Comparison of ENCODE assay signal across 13 cellular contexts in the genomic region with DNA sequence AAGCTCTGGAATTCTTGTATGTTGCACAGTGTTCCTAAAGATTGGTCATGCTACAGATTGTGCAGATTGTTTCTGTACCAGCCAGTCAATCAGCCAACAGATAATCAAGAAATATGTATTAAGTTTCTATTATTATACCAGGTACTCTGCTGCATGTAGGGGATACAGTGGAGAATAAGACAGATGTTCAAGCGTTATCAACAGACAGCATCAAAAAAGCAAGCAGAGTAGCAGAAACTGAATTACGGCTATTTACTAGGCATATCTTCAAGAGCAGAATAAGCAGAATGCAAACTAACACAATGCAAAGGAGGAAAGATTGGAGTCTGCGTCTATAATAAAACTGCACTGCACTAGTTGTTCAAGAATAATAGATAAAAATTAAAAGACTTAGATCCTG.
DNase-seq lines count a peak whose midpoint lies in the region; ATAC-seq and TF ChIP-seq lines count a peak whose summit lies in the region.
"Had no signal": no experiment of that assay in that cellular context is flagged by ENCODE, and none has a peak within 500 bp of the region (broad histone marks: within the 10 kb centered on the region; RNA-seq: fewer than 3 reads in every experiment).

No MANE protein-coding gene starts in this region.

- peaks cover 9% of the 10 kb centered on the region for H3K36me3 Mint-ChIP-seq in activated naive CD8-positive, alpha-beta T cell
- H3K36me3 Mint-ChIP-seq in activated naive CD8-positive, alpha-beta T cell treated with anti-CD3 and anti-CD28 coated beads, Interleukin-2, amount 50 U/mL, for 24 hours (ENCODE audit: low read depth) = peaks cover 14% of the 10 kb centered on the region
- H3K36me3 Mint-ChIP-seq in central memory CD8-positive, alpha-beta T cell (ENCODE audit: insufficient read depth) = peaks cover 10% of the 10 kb centered on the region
- no peaks in the 10 kb centered on the region for H3K36me3 Mint-ChIP-seq in mesothelial cell of epicardium

- no peaks in the 10 kb centered on the region for H3K27me3 Mint-ChIP-seq in activated naive CD8-positive, alpha-beta T cell
- no peaks in the 10 kb centered on the region for H3K27me3 Mint-ChIP-seq in activated naive CD8-positive, alpha-beta T cell treated with anti-CD3 and anti-CD28 coated beads, Interleukin-2, amount 50 U/mL, for 24 hours
- H3K27me3 Mint-ChIP-seq in central memory CD8-positive, alpha-beta T cell = no peaks in the 10 kb centered on the region
- no peaks in the 10 kb centered on the region for H3K27me3 Mint-ChIP-seq in mesothelial cell of epicardium (ENCODE audit: low read depth)

- peaks cover 92% of the 10 kb centered on the region for H3K4me1 Mint-ChIP-seq in activated naive CD8-positive, alpha-beta T cell (ENCODE audit: low read depth)
- peaks cover 81% of the 10 kb centered on the region for H3K4me1 Mint-ChIP-seq in activated naive CD8-positive, alpha-beta T cell treated with anti-CD3 and anti-CD28 coated beads, Interleukin-2, amount 50 U/mL, for 24 hours
- peaks cover 74% of the 10 kb centered on the region for H3K4me1 Mint-ChIP-seq in central memory CD8-positive, alpha-beta T cell
- H3K4me1 Mint-ChIP-seq in mesothelial cell of epicardium = peaks cover 2% of the 10 kb centered on the region

- H3K4me3 Mint-ChIP-seq in activated naive CD8-positive, alpha-beta T cell = no peak overlapping the region
- H3K4me3 Mint-ChIP-seq in activated naive CD8-positive, alpha-beta T cell treated with anti-CD3 and anti-CD28 coated beads, Interleukin-2, amount 50 U/mL, for 24 hours = no peak overlapping the region
- H3K4me3 Mint-ChIP-seq in central memory CD8-positive, alpha-beta T cell = no peak overlapping the region
- no peak overlapping the region for H3K4me3 Mint-ChIP-seq in mesothelial cell of epicardium
- H3K4me3 Mint-ChIP-seq: GM23338 had no signal

- no peak for ATAC-seq in activated naive CD8-positive, alpha-beta T cell treated with anti-CD3 and anti-CD28 coated beads, Interleukin-2, amount 50 U/mL, for 24 hours
- ATAC-seq in central memory CD8-positive, alpha-beta T cell (replicated peaks; ENCODE audit: extremely low read depth, poor library complexity, severe bottlenecking) = no peak
- ATAC-seq in GM21526 (IDR thresholded peaks at IDR 0.05; ENCODE audit: low FRiP score, unreplicated experiment) (no peak), GM18861 (IDR thresholded peaks at IDR 0.05; ENCODE audit: unreplicated experiment) (no peak)
- ATAC-seq: GM23338 had no signal

- peak overlapping the region; percentile 52 for H3K27ac Mint-ChIP-seq in activated naive CD8-positive, alpha-beta T cell
- no peak overlapping the region for H3K27ac Mint-ChIP-seq in activated naive CD8-positive, alpha-beta T cell treated with anti-CD3 and anti-CD28 coated beads, Interleukin-2, amount 50 U/mL, for 24 hours
- peak overlapping the region; percentile 41 for H3K27ac Mint-ChIP-seq in central memory CD8-positive, alpha-beta T cell (ENCODE audit: low read depth)
- no peak overlapping the region for H3K27ac Mint-ChIP-seq in mesothelial cell of epicardium
- H3K27ac Mint-ChIP-seq: GM23338 had no signal

- H3K9me3 Mint-ChIP-seq in activated naive CD8-positive, alpha-beta T cell (ENCODE audit: low read depth) = peaks cover under 1% of the 10 kb centered on the region
- peaks cover 14% of the 10 kb centered on the region for H3K9me3 Mint-ChIP-seq in activated naive CD8-positive, alpha-beta T cell treated with anti-CD3 and anti-CD28 coated beads, Interleukin-2, amount 50 U/mL, for 24 hours
- H3K9me3 Mint-ChIP-seq in central memory CD8-positive, alpha-beta T cell = peaks cover 5% of the 10 kb centered on the region
- peaks cover 3% of the 10 kb centered on the region for H3K9me3 Mint-ChIP-seq in mesothelial cell of epicardium

- DNase-seq in activated naive CD8-positive, alpha-beta T cell treated with anti-CD3 and anti-CD28 coated beads, Interleukin-2, amount 50 U/mL, for 24 hours = no peak
- DNase-seq in NCI-H526 treated with DMSO at 0.1 percent for 48 hours (lab: John Stamatoyannopoulos, UW) (peak; percentile 35), mesothelial cell of epicardium (ENCODE audit: low spot score in 2 of 2, unreplicated experiment in 2 of 2) (no peak)
- no peak for DNase-seq in central memory CD8-positive, alpha-beta T cell (ENCODE audit: low spot score in 2 of 2)
- DNase-seq in activated effector memory CD4-positive, alpha-beta T cell treated with anti-CD3 and anti-CD28 coated beads, Interleukin-2, amount 50 U/mL, for 16 hours = no peak
- DNase-seq: ACHN, Calu3, DMS 273 treated with DMSO at 0.1 percent for 48 hours, H7 had no signal

- no peak for TF ChIP-seq CTCF in mesothelial cell of epicardium (IDR thresholded peaks at IDR 0.05; ENCODE audit: unreplicated experiment)

Comparison
In these comparisons a context has a peak if more than half of its experiments do, and no peak if none do; other contexts are left out.
1. H3K27ac Mint-ChIP-seq: peak in activated naive CD8-positive, alpha-beta T cell (single experiment) and central memory CD8-positive, alpha-beta T cell (single experiment); none in activated naive CD8-positive, alpha-beta T cell treated with anti-CD3 and anti-CD28 coated beads, Interleukin-2, amount 50 U/mL, for 24 hours (single experiment) and mesothelial cell of epicardium (single experiment).